Comparison of ENCODE assay signal across 10 cellular contexts in genomic region chr4:173039617-173040176, GRCh38.
DNase-seq lines count a peak whose midpoint lies in the region; TF ChIP-seq lines count a peak whose summit lies in the region.
"Had no signal": no experiment of that assay in that cellular context is flagged by ENCODE, and none has a peak within 500 bp of the region (broad histone marks: within the 10 kb centered on the region; RNA-seq: fewer than 3 reads in every experiment).

No MANE protein-coding gene starts in this region.

- H3K9ac ChIP-seq in mammary epithelial cell (ENCODE audit: insufficient read depth, low read length): no peak overlapping the region

- intact Hi-C loops in breast epithelium (cut with DNase I; ENCODE audit: low total_unique reads) (no loop called here), mammary epithelial cell (cut with micrococcal nuclease) (no loop called here), transverse colon (cut with DNase I; ENCODE audit: low total_unique reads) (no loop called here)

- TF ChIP-seq POLR2A in breast epithelium (IDR thresholded peaks at IDR 0.05) (no peak), transverse colon (IDR thresholded peaks at IDR 0.05) (no peak)

- TF ChIP-seq EP300 in transverse colon (IDR thresholded peaks at IDR 0.05; ENCODE audit: low read depth): no peak

- DNase-seq in breast epithelium (ENCODE audit: low spot score in 2 of 2) (no peak), mammary epithelial cell (no peak), NCI-H2029 treated with DMSO at 0.1 percent for 48 hours (lab: John Stamatoyannopoulos, UW) (peak; percentile 55), hepatocyte (ENCODE audit: low spot score) (no peak), transverse colon (no peak), HCEC 1CT (no peak), nephron progenitor cell (no peak)
- DNase-seq in stimulated activated CD4-positive, alpha-beta T cell treated with anti-CD3 and anti-CD28 coated beads, Interleukin-1b, Interleukin-23, amount 100 ng/mL, for 48 hours: no peak
- DNase-seq: activated CD4-positive, alpha-beta T cell treated with anti-CD3 and anti-CD28 coated beads for 4 hours had no signal

- H3K4me2 ChIP-seq in mammary epithelial cell (ENCODE audit: insufficient read depth, low read depth, low read length): no peak overlapping the region
- H3K4me2 ChIP-seq in hepatocyte: peak overlapping the region; percentile 45

- H3K4me3 ChIP-seq in breast epithelium (peak overlapping the region in 1 of 3 donors; percentile 3), mammary epithelial cell (replicated peaks in 1 of 3; ENCODE audit: insufficient read depth in 1 of 3, low read depth in 2 of 3, low read length in 3 of 3) (no peak overlapping the region), hepatocyte (no peak overlapping the region), transverse colon (no peak overlapping the region)

- no peaks in the 10 kb centered on the region for H3K36me3 Mint-ChIP-seq in nephron progenitor cell (ENCODE audit: low read depth)

- H3K4me1 ChIP-seq in breast epithelium (no peaks in the 10 kb centered on the region), mammary epithelial cell (ENCODE audit: insufficient read depth, low read length) (no peaks in the 10 kb centered on the region), hepatocyte (ENCODE audit: insufficient read depth) (peaks cover 10% of the 10 kb centered on the region), transverse colon (peaks cover 6 to 46% (median 29%) of the 10 kb centered on the region in 4 donors)

- H3K79me2 ChIP-seq in mammary epithelial cell (ENCODE audit: insufficient read depth, low read length) (no peaks in the 10 kb centered on the region), hepatocyte (no peaks in the 10 kb centered on the region)

- in situ Hi-C loops in mammary epithelial cell (cut with MboI; ENCODE audit: low sequenced_read_pairs in 2 of 2) (no loop called here), transverse colon (cut with MboI; ENCODE audit: low pct_ligation_motif_present in 1 of 4, low pct_unique_long_range_greater_than_20kb in 1 of 4, low sequenced_read_pairs in 3 of 4) (loop anchor here in 1 of 4 donors (25.0 kb wide), 1 partner anchor 123 kb away; the partner anchor contains the start of gene GALNT7)

- H3K27me3 Mint-ChIP-seq in nephron progenitor cell (ENCODE audit: low read depth, poor library complexity): no peaks in the 10 kb centered on the region

- H3K36me3 ChIP-seq in breast epithelium (no peaks in the 10 kb centered on the region), mammary epithelial cell (ENCODE audit: insufficient read depth, low read length) (no peaks in the 10 kb centered on the region), hepatocyte (replicated peaks; ENCODE audit: insufficient read depth, low read depth) (no peaks in the 10 kb centered on the region), transverse colon (no peaks in the 10 kb centered on the region)

- TF ChIP-seq CTCF in breast epithelium (IDR thresholded peaks at IDR 0.05) (no peak), mammary epithelial cell (conservative IDR thresholded peaks at IDR 0.05 in 1 of 2, IDR thresholded peaks at IDR 0.05 in 1 of 2; ENCODE audit: extremely low read depth in 1 of 2, insufficient read depth in 1 of 2, low read depth in 1 of 2, low read length in 2 of 2) (no peak), hepatocyte (IDR thresholded peaks at IDR 0.05; ENCODE audit: poor library complexity) (no peak), transverse colon (IDR thresholded peaks at IDR 0.05) (no peak), nephron progenitor cell (IDR thresholded peaks at IDR 0.05) (no peak)

- H3K9me2 ChIP-seq in hepatocyte (replicated peaks; ENCODE audit: insufficient read depth): no peaks in the 10 kb centered on the region

- H4K20me1 ChIP-seq in mammary epithelial cell (ENCODE audit: insufficient read depth, low read length) (no peaks in the 10 kb centered on the region), hepatocyte (ENCODE audit: insufficient read depth, poor library complexity, severe bottlenecking) (no peaks in the 10 kb centered on the region)

- H3K4me3 Mint-ChIP-seq in nephron progenitor cell: no peak overlapping the region

- peaks cover 13% of the 10 kb centered on the region for H3K9me3 Mint-ChIP-seq in nephron progenitor cell
- H3K9me3 Mint-ChIP-seq: activated T-helper 2 cell treated with anti-CD3 and anti-CD28 coated beads, Interferon-gamma antibody, Interleukin-2, Interleukin-4, amounts not matched to agents 10 μg/mL and 5 μg/mL and 100 μg/mL, durations not matched to agents 14 hours and 24 hours and 36 hours had no signal

- no peaks in the 10 kb centered on the region for H3K27me3 ChIP-seq in breast epithelium
- H3K27me3 ChIP-seq in mammary epithelial cell (ENCODE audit: insufficient read depth, low read length): no peaks in the 10 kb centered on the region
- H3K27me3 ChIP-seq in hepatocyte: no peaks in the 10 kb centered on the region
- no peaks in the 10 kb centered on the region for H3K27me3 ChIP-seq in transverse colon

- dilution Hi-C loops in mammary epithelial cell (cut with HindIII; ENCODE audit: low sequenced_read_pairs): no loop called here

- H3K4me1 Mint-ChIP-seq in nephron progenitor cell: peaks cover 49% of the 10 kb centered on the region

- WGBS in mammary epithelial cell (ENCODE audit: low coverage, missing lambda C conversion rate): 33% methylated on average over 3 of the region's 3 CpGs
- WGBS in hepatocyte (ENCODE audit: low lambda C conversion rate, missing lambda C conversion rate): 41% methylated on average over 3 of the region's 3 CpGs
- 7 to 14% methylated on average over 3 of the region's 3 CpGs for WGBS in transverse colon (ENCODE audit: low coverage in 1 of 2), 2 donors

- no peak overlapping the region for H3K27ac Mint-ChIP-seq in nephron progenitor cell
- H3K27ac Mint-ChIP-seq: activated T-helper 2 cell treated with anti-CD3 and anti-CD28 coated beads, Interferon-gamma antibody, Interleukin-2, Interleukin-4, amounts not matched to agents 10 μg/mL and 5 μg/mL and 100 μg/mL, durations not matched to agents 14 hours and 24 hours and 36 hours had no signal

- no TSS peak for BruUV-seq in mammary epithelial cell (replicated peaks; lab: Mats Ljungman, UMichigan)

- H3K27ac ChIP-seq in breast epithelium (peak overlapping the region; percentile 23 to 32), mammary epithelial cell (ENCODE audit: insufficient read depth, low read depth, low read length) (no peak overlapping the region), hepatocyte (no peak overlapping the region), transverse colon (peak overlapping the region; percentile 32 to 75 (median 67))

- H3K9me3 ChIP-seq in breast epithelium: no peaks in the 10 kb centered on the region
- H3K9me3 ChIP-seq in mammary epithelial cell (replicated peaks; ENCODE audit: insufficient read depth, low read length): no peaks in the 10 kb centered on the region
- no peaks in the 10 kb centered on the region for H3K9me3 ChIP-seq in hepatocyte (ENCODE audit: low read depth)
- H3K9me3 ChIP-seq in transverse colon: no peaks in the 10 kb centered on the region

- CTCF ChIA-PET in mammary epithelial cell (lab: Charles Lee; ENCODE audit: low non-redundant PET): no interaction called here

- H2AFZ ChIP-seq in mammary epithelial cell (ENCODE audit: low read depth, low read length) (no peak overlapping the region), hepatocyte (peak overlapping the region; percentile 10)

Comparison
In these comparisons a context has a peak if more than half of its experiments do, and no peak if none do; other contexts are left out.
1. H3K27ac ChIP-seq: peak in breast epithelium (2 of 2) and transverse colon (4 of 4); none in mammary epithelial cell (single experiment) and hepatocyte (single experiment).